In the genomic region with DNA sequence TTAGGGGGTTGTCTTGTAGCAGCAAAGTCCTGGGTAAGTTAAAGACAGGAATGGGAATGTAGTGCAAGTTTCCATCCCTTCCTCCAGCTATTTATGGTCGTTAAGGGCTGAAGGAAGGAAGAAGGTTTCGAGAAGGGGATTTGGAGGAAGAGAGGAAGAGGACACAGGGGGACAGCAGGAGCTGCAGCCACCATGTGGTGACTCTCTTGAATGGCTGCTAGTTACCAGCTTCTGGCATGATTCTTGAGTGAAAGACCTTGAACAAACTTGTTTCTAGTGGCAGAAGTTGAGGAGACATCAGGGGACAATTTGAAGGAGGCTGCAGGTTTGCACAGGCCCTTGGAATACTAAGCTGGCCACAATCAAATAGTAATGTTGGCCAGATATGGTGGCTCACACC, we compare ENCODE assay signal across 32 cellular contexts.
DNase-seq lines count a peak whose midpoint lies in the region; ATAC-seq and TF ChIP-seq lines count a peak whose summit lies in the region.
"Had no signal": no experiment of that assay in that cellular context is flagged by ENCODE, and none has a peak within 500 bp of the region (broad histone marks: within the 10 kb centered on the region; RNA-seq: fewer than 3 reads in every experiment).

No MANE protein-coding gene starts in this region.

- CTCF ChIA-PET in HEK293 (lab: Yijun Ruan, JAX) (no interaction called here), PC-3 (lab: Charles Lee) (interaction anchor here (0.6 to 0.7 kb wide), 3 partner anchors 9 to 224 kb away, joined by 3 to 4 read pairs (median 4); no protein-coding TSS in a partner anchor)

- no peaks in the 10 kb centered on the region for H3K36me3 ChIP-seq in GM06990 (ENCODE audit: control insufficient read depth, insufficient read depth, low read length)
- H3K36me3 ChIP-seq in HEK293 (ENCODE audit: control insufficient read depth in 2 of 2, insufficient read depth in 1 of 2, low read length in 2 of 2), result no peaks in the 10 kb centered on the region
- no peaks in the 10 kb centered on the region for H3K36me3 ChIP-seq in PC-3 (ENCODE audit: low read depth, low read length)
- H3K36me3 ChIP-seq: esophagus muscularis mucosa, pancreas, right atrium auricular region, spleen, uterus had no signal

- POLR2A ChIA-PET in HEK293 (lab: Yijun Ruan, JAX), result no interaction called here
- POLR2A ChIA-PET in PC-3 (lab: Charles Lee; ENCODE audit: unreplicated experiment), result no interaction called here

- H3K9ac ChIP-seq in PC-3 (ENCODE audit: low read length), result no peak overlapping the region
- H3K9ac ChIP-seq: SK-N-SH had no signal

- no peak for ATAC-seq in PC-3
- ATAC-seq in GM21717 (IDR thresholded peaks at IDR 0.05; ENCODE audit: unreplicated experiment), result no peak
- ATAC-seq in stimulated activated naive CD8-positive, alpha-beta T cell treated with anti-CD3 and anti-CD28 coated beads, Interleukin-15, Interleukin-2, amounts not matched to agents 100 U/mL and 50 U/mL, for 24 hours, result no peak
- ATAC-seq: activated CD8-positive, alpha-beta memory T cell treated with anti-CD3 and anti-CD28 coated beads, Interleukin-2, amount 10 ng/mL, durations not matched to agents 7 days and 5 days; pancreas; stimulated activated naive B cell treated with anti-CD40 and anti-IgM and Interleukin-4, amounts not matched to agents 10 μg/mL and 1 μg/mL and 100 μg/mL, for 72 hours had no signal

- H3K4me3 ChIP-seq in GM06990 (replicated peaks; ENCODE audit: low read depth, low read length), result no peak overlapping the region
- H3K4me3 ChIP-seq in HEK293 (ENCODE audit: low read depth, low read length), result no peak overlapping the region
- H3K4me3 ChIP-seq in PC-3 (ENCODE audit: low read length), result no peak overlapping the region
- H3K4me3 ChIP-seq: breast epithelium, coronary artery, esophagus muscularis mucosa, pancreas, right atrium auricular region, spleen, uterus had no signal

- intact Hi-C loops in PC-3 (cut with micrococcal nuclease), result no loop called here

- H3K9me3 ChIP-seq in HEK293 (ENCODE audit: control insufficient read depth, insufficient read depth, low read depth, low read length), result no peaks in the 10 kb centered on the region
- no peaks in the 10 kb centered on the region for H3K9me3 ChIP-seq in PC-3 (ENCODE audit: low read length)
- H3K9me3 ChIP-seq: breast epithelium, esophagus muscularis mucosa, pancreas, right atrium auricular region, SK-N-SH, spleen, uterus had no signal

- TF ChIP-seq CTCF in GM06990 (IDR thresholded peaks at IDR 0.05; ENCODE audit: insufficient read depth, low read length, poor library complexity, severe bottlenecking) (peak; percentile 28), HEK293 (tag by site-specific recombination; IDR thresholded peaks at IDR 0.05) (peak; percentile 49), PC-3 (conservative IDR thresholded peaks at IDR 0.05; ENCODE audit: low read depth, low read length) (peak; percentile 21; the same call in 1 of the 2 replicates)

- BruUV-seq in PC-3 (replicated peaks; lab: Mats Ljungman, UMichigan), result no TSS peak

- H3K9me2 ChIP-seq in PC-3 (replicated peaks; ENCODE audit: low read length), result no peaks in the 10 kb centered on the region
- H3K9me2 ChIP-seq: SK-N-SH had no signal

- no peak overlapping the region for H3K27ac ChIP-seq in HEK293 (ENCODE audit: extremely low read depth, low read depth, low read length)
- no peak overlapping the region for H3K27ac ChIP-seq in PC-3 (ENCODE audit: low read length)
- H3K27ac ChIP-seq: breast epithelium, coronary artery, esophagus muscularis mucosa, pancreas, right atrium auricular region, spleen, uterus, VCaP had no signal

- no peaks in the 10 kb centered on the region for H3K79me2 ChIP-seq in PC-3 (ENCODE audit: low read length)

- no peaks in the 10 kb centered on the region for H4K20me1 ChIP-seq in PC-3 (ENCODE audit: low read length)

- H3K4me2 ChIP-seq in PC-3 (ENCODE audit: low read length), result no peak overlapping the region
- H3K4me2 ChIP-seq: SK-N-SH had no signal

- no peaks in the 10 kb centered on the region for H3F3A ChIP-seq in PC-3 (ENCODE audit: low read length, unreplicated experiment)

- no peaks in the 10 kb centered on the region for H3K27me3 ChIP-seq in GM06990 (replicated peaks; ENCODE audit: control insufficient read depth, insufficient read depth, low read length)
- no peaks in the 10 kb centered on the region for H3K27me3 ChIP-seq in PC-3 (ENCODE audit: low read length)
- H3K27me3 ChIP-seq: breast epithelium, esophagus muscularis mucosa, pancreas, right atrium auricular region, uterus had no signal

- H3K4me1 ChIP-seq in HEK293 (ENCODE audit: control insufficient read depth, insufficient read depth, low read length) (no peaks in the 10 kb centered on the region), PC-3 (ENCODE audit: insufficient read depth, low read length) (no peaks in the 10 kb centered on the region)
- H3K4me1 ChIP-seq: breast epithelium, spleen, uterus had no signal

- H2AFZ ChIP-seq in PC-3 (ENCODE audit: low read length), result no peak overlapping the region

- no peak for DNase-seq in GM06990 (ENCODE audit: extremely low read depth, insufficient read length)
- peak; percentile 2 for DNase-seq in PC-3
- peak; percentile 33 for DNase-seq in iPS-NIHi7 (ENCODE audit: extremely low spot score)
- no peak for DNase-seq in stimulated activated naive CD8-positive, alpha-beta T cell treated with anti-CD3 and anti-CD28 coated beads, Interleukin-15, Interleukin-2, amounts not matched to agents 100 U/mL and 50 U/mL, for 24 hours
- DNase-seq in AG20443 (ENCODE audit: low spot score), result no peak
- DNase-seq: activated CD4-positive, alpha-beta T cell treated with anti-CD3 and anti-CD28 coated beads, Interleukin-2, amount 50 U/mL, for 1 hour; activated CD8-positive, alpha-beta memory T cell treated with anti-CD3 and anti-CD28 coated beads, Interleukin-2, amount 10 ng/mL, durations not matched to agents 7 days and 5 days; activated naive CD4-positive, alpha-beta T cell treated with anti-CD3 and anti-CD28 coated beads for 36 hours; CD8-positive, alpha-beta memory T cell; foreskin melanocyte; GF-D8; HFFc6; hypothalamus; KG1; midbrain; NCI-H1436 treated with DMSO at 0.1 percent for 48 hours; NCI-H510A; NK-92 treated with Interleukin-12 subunit alpha and Interleukin-12 subunit beta, amount 100 ng/mL, for 24 hours; pancreas; SK-N-SH; spleen; stimulated activated CD4-positive, alpha-beta T cell treated with anti-CD3 and anti-CD28 coated beads, Interleukin-4, amount 100 ng/mL, for 24 hours; stimulated activated naive B cell treated with anti-CD40 and anti-IgM and Interleukin-4, amounts not matched to agents 10 μg/mL and 1 μg/mL and 100 μg/mL, for 72 hours; T-helper 2 cell; uterus had no signal

TF ChIP-seq in HEK293, 187 proteins besides CTCF, POLR2A, EP300 and RAD21:
- TF ChIP-seq ZFP41 (tag by site-specific recombination; IDR thresholded peaks at IDR 0.05; ENCODE audit: borderline replicate concordance) (no peak), ZNF658 (tag by site-specific recombination; IDR thresholded peaks at IDR 0.05) (no peak), ZNF792 (tag by site-specific recombination; IDR thresholded peaks at IDR 0.05) (no peak), ZSCAN30 (tag by site-specific recombination; IDR thresholded peaks at IDR 0.05) (no peak)

Comparison
In these comparisons a context has a peak if more than half of its experiments do, and no peak if none do; other contexts are left out.
1. DNase-seq: peak in PC-3 (single experiment) and iPS-NIHi7 (single experiment); none in GM06990 (single experiment), stimulated activated naive CD8-positive, alpha-beta T cell treated with anti-CD3 and anti-CD28 coated beads, Interleukin-15, Interleukin-2, amounts not matched to agents 100 U/mL and 50 U/mL, for 24 hours (single experiment) and AG20443 (single experiment).
2. Peak in every context shown above with its lines, with median percentiles within 50 percentile points of each other: CTCF ChIP-seq.